In genomic region chr15:51192560-51193280, GRCh38 we compare ENCODE assay signal across 8 cellular contexts.
DNase-seq lines count a peak whose midpoint lies in the region; ATAC-seq, FAIRE-seq and TF ChIP-seq lines count a peak whose summit lies in the region.

No MANE protein-coding gene starts in this region.

- no peak for FAIRE-seq in H1 (lab: Jason Lieb, UNC)

- H3K23me2 ChIP-seq in H1 (ENCODE audit: low read depth, low read length), result no peaks in the 10 kb centered on the region

- no peak overlapping the region for H3K56ac ChIP-seq in H1 (replicated peaks; ENCODE audit: insufficient read length, low read depth, low read length)

- H3K27me3 Mint-ChIP-seq in activated CD8-positive, alpha-beta T cell treated with anti-CD3 and anti-CD28 coated beads, Interleukin-2, amount 10 ng/mL, durations not matched to agents 7 days and 5 days (ENCODE audit: low read depth), result peaks cover 22% of the 10 kb centered on the region

- no peak overlapping the region for H2BK12ac ChIP-seq in H1 (ENCODE audit: low read depth, low read length)

- H4K91ac ChIP-seq in H1 (replicated peaks; ENCODE audit: insufficient read length, low read length), result no peak overlapping the region

- H3K23ac ChIP-seq in H1 (ENCODE audit: insufficient read length), result no peak overlapping the region

- H3K36me3 Mint-ChIP-seq in activated CD8-positive, alpha-beta T cell treated with anti-CD3 and anti-CD28 coated beads, Interleukin-2, amount 10 ng/mL, durations not matched to agents 7 days and 5 days (ENCODE audit: low read depth), result no peaks in the 10 kb centered on the region

- H3K4me3 ChIP-seq in H1 (ENCODE audit: extremely low read depth in 1 of 4, insufficient read depth in 2 of 4, low read depth in 3 of 4, low read length in 4 of 4), result no peak overlapping the region

- TF ChIP-seq POLR2A in H1 (IDR thresholded peaks at IDR 0.05; ENCODE audit: control extremely low read depth in 1 of 2, low read depth in 2 of 2, low read length in 2 of 2), result no peak

- no peak overlapping the region for H3K4ac ChIP-seq in H1 (replicated peaks; ENCODE audit: insufficient read length, low read depth, low read length)

- no peak overlapping the region for H3K4me2 ChIP-seq in H1 (ENCODE audit: insufficient read depth in 1 of 2, low read depth in 2 of 2, low read length in 2 of 2)

- no peak for TF ChIP-seq EP300 in H1 (IDR thresholded peaks at IDR 0.05; ENCODE audit: borderline replicate concordance in 1 of 2, low read depth in 2 of 2, low read length in 2 of 2)

- no peak overlapping the region for H3K4me3 Mint-ChIP-seq in activated CD8-positive, alpha-beta T cell treated with anti-CD3 and anti-CD28 coated beads, Interleukin-2, amount 10 ng/mL, durations not matched to agents 7 days and 5 days

- H2BK15ac ChIP-seq in H1 (ENCODE audit: low read length), result no peak overlapping the region

- H3K9ac ChIP-seq in H1 (replicated peaks in 1 of 4; ENCODE audit: extremely low read depth in 1 of 4, low read depth in 3 of 4, low read length in 3 of 4), result no peak overlapping the region

- CTCF ChIA-PET in activated CD8-positive, alpha-beta T cell treated with anti-CD3 and anti-CD28 coated beads, Interleukin-2, amount 10 ng/mL, durations not matched to agents 7 days and 5 days (lab: Charles Lee), result interaction anchor here (0.6 to 3.5 kb wide), 17 partner anchors 10 to 1768 kb away, joined by 3 to 75 read pairs (median 4); partner anchors contain the start of gene AP4E1
- CTCF ChIA-PET in H1 (lab: Charles Lee; ENCODE audit: partially characterized antibody), result interaction anchor here (0.5 to 4.5 kb wide), 42 partner anchors 9 to 209 kb away, joined by 3 to 91 read pairs (median 4); no protein-coding TSS in a partner anchor

- no peaks in the 10 kb centered on the region for H3K4me1 Mint-ChIP-seq in activated CD8-positive, alpha-beta T cell treated with anti-CD3 and anti-CD28 coated beads, Interleukin-2, amount 10 ng/mL, durations not matched to agents 7 days and 5 days (ENCODE audit: low read depth)

- H3K18ac ChIP-seq in H1 (ENCODE audit: extremely low read depth, low read length), result no peak overlapping the region

- peak; percentile 78 to 81 for TF ChIP-seq RAD21 in H1 (IDR thresholded peaks at IDR 0.05 in 1 of 2, conservative IDR thresholded peaks at IDR 0.05 in 1 of 2; ENCODE audit: low read depth in 2 of 2, low read length in 2 of 2)

- no peak overlapping the region for H3K27ac ChIP-seq in H1 (ENCODE audit: low read depth, low read length)

- POLR2A ChIA-PET in activated CD8-positive, alpha-beta T cell treated with anti-CD3 and anti-CD28 coated beads, Interleukin-2, amount 10 ng/mL, durations not matched to agents 7 days and 5 days (lab: Charles Lee), result no interaction called here
- POLR2A ChIA-PET in H1 (lab: Charles Lee; ENCODE audit: partially characterized antibody), result interaction anchor here (1.2 kb wide), 1 partner anchor 21 kb away, joined by 3 read pairs; no protein-coding TSS in a partner anchor

- no peak overlapping the region for H3K27ac Mint-ChIP-seq in activated CD8-positive, alpha-beta T cell treated with anti-CD3 and anti-CD28 coated beads, Interleukin-2, amount 10 ng/mL, durations not matched to agents 7 days and 5 days

- H2AFZ ChIP-seq in H1 (ENCODE audit: low read length), result no peak overlapping the region

- no peaks in the 10 kb centered on the region for H3K9me3 Mint-ChIP-seq in activated CD8-positive, alpha-beta T cell treated with anti-CD3 and anti-CD28 coated beads, Interleukin-2, amount 10 ng/mL, durations not matched to agents 7 days and 5 days (ENCODE audit: insufficient read depth)

- no peaks in the 10 kb centered on the region for H3K36me3 ChIP-seq in H1 (ENCODE audit: control insufficient read depth in 2 of 4, insufficient read depth in 4 of 4, low read length in 3 of 4)

- no peak overlapping the region for H3K14ac ChIP-seq in H1 (ENCODE audit: insufficient read length)

- H4K8ac ChIP-seq in H1 (ENCODE audit: extremely low read depth, insufficient read depth, low read length), result no peak overlapping the region

- no peaks in the 10 kb centered on the region; the same call in 1 of the 2 replicates for H3K79me1 ChIP-seq in H1 (ENCODE audit: low read depth, low read length)

- no peaks in the 10 kb centered on the region for H3K79me2 ChIP-seq in H1 (ENCODE audit: control insufficient read depth in 1 of 2, insufficient read depth in 2 of 2, low read length in 2 of 2)

- H2AK5ac ChIP-seq in H1 (ENCODE audit: low read depth, low read length), result no peak overlapping the region

- no peaks in the 10 kb centered on the region for H3K4me1 ChIP-seq in H1 (replicated peaks in 1 of 4; ENCODE audit: control insufficient read depth in 3 of 4, insufficient read depth in 4 of 4, low read length in 3 of 4)

- H3K27me3 ChIP-seq in H1 (replicated peaks in 1 of 4; ENCODE audit: control insufficient read depth in 3 of 4, extremely low read depth in 1 of 4, insufficient read depth in 3 of 4, low read length in 3 of 4), result no peaks in the 10 kb centered on the region

- no peaks in the 10 kb centered on the region for H4K20me1 ChIP-seq in H1 (replicated peaks in 1 of 2; ENCODE audit: control insufficient read depth in 1 of 2, insufficient read depth in 2 of 2, low read length in 2 of 2)

- TF ChIP-seq CTCF in H1 (IDR thresholded peaks at IDR 0.05; ENCODE audit: control extremely low read depth in 1 of 3, insufficient read depth in 1 of 3, low read depth in 1 of 3, low read length in 3 of 3), result peak; percentile 80 to 92 (median 88)

- ATAC-seq in HG03354 (IDR thresholded peaks at IDR 0.05; ENCODE audit: poor library complexity, severe bottlenecking, unreplicated experiment), result peak; percentile 67
- ATAC-seq in activated CD8-positive, alpha-beta T cell treated with anti-CD3 and anti-CD28 coated beads, Interleukin-2, amount 10 ng/mL, durations not matched to agents 7 days and 5 days, result peak; percentile 74
- ATAC-seq in HG03135 (IDR thresholded peaks at IDR 0.05; ENCODE audit: unreplicated experiment), result no peak

- H2BK120ac ChIP-seq in H1 (replicated peaks; ENCODE audit: low read depth, low read length), result no peak overlapping the region

- 44% methylated on average over 12 of the region's 13 CpGs; no CpG with 5 or more reads in 1 of the 2 experiments for WGBS in H1 (ENCODE audit: extremely low coverage in 1 of 2, insufficient coverage in 1 of 2, insufficient read length in 1 of 2, insufficient replicate concordance in 2 of 2, low coverage in 1 of 2, low lambda C conversion rate in 2 of 2, missing lambda C conversion rate in 1 of 2), 2 experiments

- H2BK20ac ChIP-seq in H1 (ENCODE audit: low read length), result no peak overlapping the region

- no peak overlapping the region for H2BK5ac ChIP-seq in H1 (ENCODE audit: low read depth, low read length)

- no peaks in the 10 kb centered on the region for H3K9me3 ChIP-seq in H1 (ENCODE audit: insufficient read depth in 2 of 2, low read depth in 1 of 2, low read length in 1 of 2)

- no peak overlapping the region for H4K5ac ChIP-seq in H1 (ENCODE audit: insufficient read length, low read depth, low read length)

- DNase-seq in GDM1 (lab: John Stamatoyannopoulos, UW), result peak; percentile 57
- DNase-seq in NCI-H82 treated with DMSO at 0.1 percent for 48 hours (lab: John Stamatoyannopoulos, UW; ENCODE audit: unreplicated experiment), result peak; percentile 6
- peak; percentile 85 for DNase-seq in activated CD8-positive, alpha-beta T cell treated with anti-CD3 and anti-CD28 coated beads, Interleukin-2, amount 10 ng/mL, durations not matched to agents 7 days and 5 days
- DNase-seq in H1 (ENCODE audit: low read depth in 1 of 2, low spot score in 2 of 2), result peak; percentile 87 to 100
- peak; percentile 94 for DNase-seq in mesenteric fat pad (ENCODE audit: low spot score)
- peak; percentile 62 to 63 for DNase-seq in stimulated activated CD8-positive, alpha-beta memory T cell treated with anti-CD3 and anti-CD28 coated beads, Interleukin-15, amount 100 ng/mL, for 48 hours (ENCODE audit: low read depth in 2 of 2)

TF ChIP-seq in H1, 55 proteins besides CTCF, POLR2A, EP300 and RAD21:
- TF ChIP-seq MAFK (IDR thresholded peaks at IDR 0.05; ENCODE audit: low read depth, low read length) (no peak), YY1 (IDR thresholded peaks at IDR 0.05; ENCODE audit: low read depth, low read length) (0 out of 2 replicates have a peak, but pooled peaks have one; percentile 37)

Comparison
In these comparisons a context has a peak if more than half of its experiments do, and no peak if none do; other contexts are left out.
1. DNase-seq: peak in every context shown above with its lines; median percentile 94 in mesenteric fat pad; 94 in H1; 85 in activated CD8-positive, alpha-beta T cell treated with anti-CD3 and anti-CD28 coated beads, Interleukin-2, amount 10 ng/mL, durations not matched to agents 7 days and 5 days; 62 in stimulated activated CD8-positive, alpha-beta memory T cell treated with anti-CD3 and anti-CD28 coated beads, Interleukin-15, amount 100 ng/mL, for 48 hours; 57 in GDM1; 6 in NCI-H82 treated with DMSO at 0.1 percent for 48 hours.